In genomic region chr9:69455311-69455710, GRCh38 we compare ENCODE assay signal across 26 cellular contexts.
DNase-seq lines count a peak whose midpoint lies in the region; ATAC-seq and TF ChIP-seq lines count a peak whose summit lies in the region.
"Had no signal": no experiment of that assay in that cellular context is flagged by ENCODE, and none has a peak within 500 bp of the region (broad histone marks: within the 10 kb centered on the region; RNA-seq: fewer than 3 reads in every experiment).

No MANE protein-coding gene starts in this region.

- H3K79me1 ChIP-seq in trophoblast cell (ENCODE audit: low read length), result no peaks in the 10 kb centered on the region

- no peak for TF ChIP-seq CTCF in GM23338 (conservative IDR thresholded peaks at IDR 0.05; ENCODE audit: low read depth in 2 of 2)

- H3K4me3 Mint-ChIP-seq in GM23338, result no peak overlapping the region
- H3K4me3 Mint-ChIP-seq: activated naive CD8-positive, alpha-beta T cell; CD4-positive, CD25-positive, alpha-beta regulatory T cell had no signal

- H3F3A ChIP-seq in GM23338 (replicated peaks; ENCODE audit: low read depth), result no peaks in the 10 kb centered on the region

- 0 out of 2 replicates have a peak, but pooled peaks cover 9% of the 10 kb centered on the region for H3K9me2 ChIP-seq in GM23338 (ENCODE audit: insufficient read depth)

- H2BK12ac ChIP-seq in trophoblast cell (ENCODE audit: low read length), result no peak overlapping the region

- no peaks in the 10 kb centered on the region for H3K36me3 ChIP-seq in GM23338 (ENCODE audit: insufficient read depth)
- no peaks in the 10 kb centered on the region for H3K36me3 ChIP-seq in trophoblast cell (ENCODE audit: control insufficient read depth in 1 of 2, insufficient read depth in 2 of 2, low read length in 2 of 2)
- H3K36me3 ChIP-seq: upper lobe of right lung, WERI-Rb-1 had no signal

- H2AK5ac ChIP-seq in trophoblast cell (ENCODE audit: low read length), result no peak overlapping the region

- peaks cover 1% of the 10 kb centered on the region for H3K27me3 Mint-ChIP-seq in GM23338 (ENCODE audit: insufficient read depth, low read depth, poor library complexity)
- H3K27me3 Mint-ChIP-seq: activated naive CD8-positive, alpha-beta T cell had no signal

- no peaks in the 10 kb centered on the region for H3K9me3 ChIP-seq in trophoblast cell (ENCODE audit: insufficient read depth, low read depth, low read length)
- H3K9me3 ChIP-seq: ascending aorta, upper lobe of right lung had no signal

- H2BK5ac ChIP-seq in trophoblast cell (ENCODE audit: low read depth, low read length, poor library complexity), result no peak overlapping the region

- H3K18ac ChIP-seq in trophoblast cell (ENCODE audit: low read length), result no peak overlapping the region

- no peaks in the 10 kb centered on the region; the same call in 2 of the 3 replicates for H3K4me1 Mint-ChIP-seq in GM23338
- H3K4me1 Mint-ChIP-seq: CD4-positive, CD25-positive, alpha-beta regulatory T cell had no signal

- H3K14ac ChIP-seq in trophoblast cell (ENCODE audit: low read length), result no peak overlapping the region

- H3K36me3 Mint-ChIP-seq in GM23338 (ENCODE audit: low read depth), result no peaks in the 10 kb centered on the region
- H3K36me3 Mint-ChIP-seq: activated naive CD8-positive, alpha-beta T cell; CD4-positive, CD25-positive, alpha-beta regulatory T cell had no signal

- no peak overlapping the region for H3K27ac Mint-ChIP-seq in GM23338
- H3K27ac Mint-ChIP-seq: activated naive CD8-positive, alpha-beta T cell; activated T-helper 2 cell treated with anti-CD3 and anti-CD28 coated beads, Interferon-gamma antibody, Interleukin-2, Interleukin-4, amounts not matched to agents 10 μg/mL and 5 μg/mL and 100 μg/mL, durations not matched to agents 14 hours and 24 hours and 36 hours; CD4-positive, CD25-positive, alpha-beta regulatory T cell had no signal

- peaks cover 5% of the 10 kb centered on the region; the same call in 1 of the 3 replicates for H3K9me3 Mint-ChIP-seq in GM23338
- H3K9me3 Mint-ChIP-seq: activated T-helper 2 cell treated with anti-CD3 and anti-CD28 coated beads, Interferon-gamma antibody, Interleukin-2, Interleukin-4, amounts not matched to agents 10 μg/mL and 5 μg/mL and 100 μg/mL, durations not matched to agents 14 hours and 24 hours and 36 hours; CD4-positive, CD25-positive, alpha-beta regulatory T cell had no signal

- H3K27ac ChIP-seq in GM23338 (ENCODE audit: low read depth), result no peak overlapping the region
- no peak overlapping the region for H3K27ac ChIP-seq in trophoblast cell (ENCODE audit: low read depth, low read length)
- H3K27ac ChIP-seq: ascending aorta, KMS-11, skin epidermis, upper lobe of right lung, WERI-Rb-1 had no signal

- H3K9ac ChIP-seq in trophoblast cell (ENCODE audit: low read length), result no peak overlapping the region
- H3K9ac ChIP-seq: KMS-11 had no signal

- ATAC-seq in GM23338, result no peak
- ATAC-seq: Panc1, upper lobe of right lung had no signal

- no CpG with 5 or more reads among the region's 2 CpGs for WGBS in trophoblast cell (ENCODE audit: extremely low coverage, insufficient coverage, insufficient read length)

- no peak overlapping the region for H4K12ac ChIP-seq in trophoblast cell (ENCODE audit: low read depth, low read length)

- H4K91ac ChIP-seq in trophoblast cell (ENCODE audit: low read depth, low read length), result no peak overlapping the region

- DNase-seq in GM23338 (ENCODE audit: low spot score) (no peak), NCI-H1105 (lab: John Stamatoyannopoulos, UW) (peak; percentile 45), NCI-H345 (lab: John Stamatoyannopoulos, UW) (peak; percentile 65), fibroblast of peridontal ligament (ENCODE audit: extremely low read depth) (peak; percentile 9), NK-92 (lab: John Stamatoyannopoulos, UW; ENCODE audit: unreplicated experiment) (no peak), cortex of kidney (lab: John Stamatoyannopoulos, UW) (no peak), trophoblast cell (no peak)
- no peak for DNase-seq in central memory CD4-positive, alpha-beta T cell
- DNase-seq: activated CD4-positive, alpha-beta T cell treated with anti-CD3 and anti-CD28 coated beads, Interleukin-2, amount 50 U/mL, for 1 hour; CD4-positive, CD25-positive, alpha-beta regulatory T cell; GF-D8; GOT3; mammary epithelial cell; NCI-H2081 treated with DMSO at 0.1 percent for 48 hours; NK-92 treated with Interleukin-12 subunit alpha and Interleukin-12 subunit beta, amount 100 ng/mL, for 24 hours; SHP77 treated with DMSO at 0.1 percent for 48 hours; stimulated activated CD4-positive, alpha-beta T cell treated with anti-CD3 and anti-CD28 coated beads, Interleukin-1b, Interleukin-23, amount 100 ng/mL, for 48 hours; T-helper 9 cell; upper lobe of right lung; WERI-Rb-1 had no signal

- H4K8ac ChIP-seq in trophoblast cell (ENCODE audit: low read depth, low read length), result no peak overlapping the region

- H3K4me2 ChIP-seq in GM23338 (no peak overlapping the region), trophoblast cell (ENCODE audit: low read length) (no peak overlapping the region)
- H3K4me2 ChIP-seq: KMS-11 had no signal

- H2BK120ac ChIP-seq in trophoblast cell (ENCODE audit: insufficient read depth, low read length, poor library complexity), result no peak overlapping the region

- H3K79me2 ChIP-seq in GM23338 (replicated peaks; ENCODE audit: insufficient read depth), result no peaks in the 10 kb centered on the region
- no peaks in the 10 kb centered on the region for H3K79me2 ChIP-seq in trophoblast cell (ENCODE audit: control insufficient read depth, insufficient read depth, low read length, poor library complexity)

- H3K4me3 ChIP-seq in GM23338 (no peak overlapping the region), trophoblast cell (ENCODE audit: low read depth, low read length) (no peak overlapping the region)
- H3K4me3 ChIP-seq: ascending aorta, skin epidermis, upper lobe of right lung had no signal

- H3K4me1 ChIP-seq in GM23338 (ENCODE audit: insufficient read depth) (no peaks in the 10 kb centered on the region), trophoblast cell (ENCODE audit: control insufficient read depth in 1 of 2, insufficient read depth in 2 of 2, low read length in 2 of 2) (peaks cover 0 to 7% of the 10 kb centered on the region in 2 experiments)
- H3K4me1 ChIP-seq: ascending aorta, upper lobe of right lung had no signal

- H3K27me3 ChIP-seq in GM23338 (ENCODE audit: insufficient read depth) (no peaks in the 10 kb centered on the region), trophoblast cell (ENCODE audit: insufficient read depth, low read length) (no peaks in the 10 kb centered on the region)
- H3K27me3 ChIP-seq: ascending aorta, upper lobe of right lung had no signal

- no peak overlapping the region for H3K4ac ChIP-seq in trophoblast cell (ENCODE audit: low read depth, low read length)

- peak overlapping the region; percentile 23; the same call in 1 of the 2 replicates for H2AFZ ChIP-seq in GM23338
- no peak overlapping the region for H2AFZ ChIP-seq in trophoblast cell (ENCODE audit: insufficient read depth, low read length, poor library complexity)

- H3K23ac ChIP-seq in trophoblast cell (ENCODE audit: low read length), result no peak overlapping the region

- H4K20me1 ChIP-seq in GM23338 (replicated peaks; ENCODE audit: insufficient read depth), result no peaks in the 10 kb centered on the region

Comparison
In these comparisons a context has a peak if more than half of its experiments do, and no peak if none do; other contexts are left out.
1. DNase-seq: peak in NCI-H1105 (single experiment), NCI-H345 (single experiment) and fibroblast of peridontal ligament (single experiment); none in GM23338 (single experiment), NK-92 (single experiment), cortex of kidney (single experiment), central memory CD4-positive, alpha-beta T cell (single experiment) and trophoblast cell (0 of 2).